10 cellular contexts compared by ENCODE assay signal in the genomic region with DNA sequence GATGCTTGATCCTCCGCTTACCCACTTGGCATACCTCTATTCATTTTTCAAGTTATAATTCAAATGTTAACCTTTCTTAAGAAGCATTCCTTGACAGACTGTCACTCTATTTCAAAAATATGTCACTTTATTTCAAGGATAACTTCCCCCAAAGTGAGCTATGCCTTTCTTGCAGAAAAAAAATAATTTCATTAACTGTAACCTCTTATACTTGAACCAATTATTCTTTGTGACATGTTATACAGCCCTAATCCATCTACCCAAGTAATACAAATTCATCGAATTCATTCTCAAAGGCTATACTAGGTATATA. TPM values are rescaled to one million over a fixed set of nuclear protein-coding genes. Genes with fewer than 3 reads are reported as not detected.
DNase-seq lines count a peak whose midpoint lies in the region; ATAC-seq and TF ChIP-seq lines count a peak whose summit lies in the region.
"Had no signal": no experiment of that assay in that cellular context is flagged by ENCODE, and none has a peak within 500 bp of the region (broad histone marks: within the 10 kb centered on the region; RNA-seq: fewer than 3 reads in every experiment).

No MANE protein-coding gene starts in this region.

- DNase-seq in hepatocyte (ENCODE audit: low spot score) (no peak), testis (no peak), middle frontal gyrus (ENCODE audit: extremely low spot score, low spot score) (no peak), T-helper 1 cell (no peak)
- DNase-seq in activated CD8-positive, alpha-beta memory T cell treated with anti-CD3 and anti-CD28 coated beads, Interleukin-2, amount 10 ng/mL, durations not matched to agents 7 days and 5 days = no peak
- DNase-seq: DND-41 had no signal

- no peaks in the 10 kb centered on the region for H3K9me2 ChIP-seq in hepatocyte (replicated peaks; ENCODE audit: insufficient read depth)

- H3K4me3 ChIP-seq in hepatocyte (no peak overlapping the region), mucosa of rectum (ENCODE audit: low read length in 2 of 2) (no peak overlapping the region), testis (no peak overlapping the region)

- peak overlapping the region; percentile 88 for H3K27ac ChIP-seq in hepatocyte
- peak overlapping the region; percentile 29 to 61 for H3K27ac ChIP-seq in mucosa of rectum (ENCODE audit: low read depth in 2 of 2, low read length in 2 of 2)
- no peak overlapping the region for H3K27ac ChIP-seq in testis

- intact Hi-C loops in testis (cut with DNase I; ENCODE audit: low total_unique reads) = no loop called here

- H3K4me3 Mint-ChIP-seq in brain = peak overlapping the region in 1 of 5 experiments; percentile 15
- no peak overlapping the region for H3K4me3 Mint-ChIP-seq in activated CD8-positive, alpha-beta memory T cell treated with anti-CD3 and anti-CD28 coated beads, Interleukin-2, amount 10 ng/mL, durations not matched to agents 7 days and 5 days
- H3K4me3 Mint-ChIP-seq: CD8-positive, alpha-beta T cell had no signal

- no peaks in the 10 kb centered on the region for H3K27me3 ChIP-seq in hepatocyte
- no peaks in the 10 kb centered on the region for H3K27me3 ChIP-seq in mucosa of rectum (ENCODE audit: control insufficient read depth in 2 of 2, insufficient read depth in 2 of 2, low read length in 2 of 2)
- H3K27me3 ChIP-seq in testis = no peaks in the 10 kb centered on the region

- H3K9me3 ChIP-seq in hepatocyte (ENCODE audit: low read depth) = no peaks in the 10 kb centered on the region
- no peaks in the 10 kb centered on the region for H3K9me3 ChIP-seq in mucosa of rectum (ENCODE audit: control insufficient read depth in 2 of 2, low read length in 2 of 2)
- H3K9me3 ChIP-seq in testis = no peaks in the 10 kb centered on the region

- H3K9me3 Mint-ChIP-seq in brain = no peaks in the 10 kb centered on the region
- no peaks in the 10 kb centered on the region for H3K9me3 Mint-ChIP-seq in activated CD8-positive, alpha-beta memory T cell treated with anti-CD3 and anti-CD28 coated beads, Interleukin-2, amount 10 ng/mL, durations not matched to agents 7 days and 5 days (ENCODE audit: low read depth)
- H3K9me3 Mint-ChIP-seq: CD14-positive monocyte; CD8-positive, alpha-beta T cell had no signal

- no peak for ATAC-seq in activated CD8-positive, alpha-beta memory T cell treated with anti-CD3 and anti-CD28 coated beads, Interleukin-2, amount 10 ng/mL, durations not matched to agents 7 days and 5 days
- ATAC-seq: CD8-positive, alpha-beta T cell had no signal

- no peak overlapping the region for H3K9ac ChIP-seq in mucosa of rectum (ENCODE audit: low read depth in 1 of 2, low read length in 2 of 2)

- no peak for TF ChIP-seq POLR2A in testis (IDR thresholded peaks at IDR 0.05)

- TF ChIP-seq CTCF in brain (conservative IDR thresholded peaks at IDR 0.05) (no peak), hepatocyte (IDR thresholded peaks at IDR 0.05; ENCODE audit: poor library complexity) (no peak), testis (IDR thresholded peaks at IDR 0.05) (no peak)

- no peaks in the 10 kb centered on the region for H3K27me3 Mint-ChIP-seq in brain
- H3K27me3 Mint-ChIP-seq in activated CD8-positive, alpha-beta memory T cell treated with anti-CD3 and anti-CD28 coated beads, Interleukin-2, amount 10 ng/mL, durations not matched to agents 7 days and 5 days = peaks cover 30% of the 10 kb centered on the region

- no peaks in the 10 kb centered on the region for H4K20me1 ChIP-seq in hepatocyte (ENCODE audit: insufficient read depth, poor library complexity, severe bottlenecking)

- H3K4me1 ChIP-seq in hepatocyte (ENCODE audit: insufficient read depth) = peaks cover 36% of the 10 kb centered on the region
- H3K4me1 ChIP-seq in mucosa of rectum (ENCODE audit: control insufficient read depth in 2 of 2, insufficient read depth in 2 of 2, low read length in 2 of 2) = peaks cover 14 to 27% of the 10 kb centered on the region in 2 donors
- H3K4me1 ChIP-seq in testis = no peaks in the 10 kb centered on the region

- WGBS in hepatocyte (ENCODE audit: low lambda C conversion rate, missing lambda C conversion rate) = 97% methylated on average over 2 of the region's 2 CpGs
- WGBS in testis, 2 donors = 93 to 99% methylated on average over 2 of the region's 2 CpGs

- CTCF ChIA-PET in activated CD8-positive, alpha-beta memory T cell treated with anti-CD3 and anti-CD28 coated beads, Interleukin-2, amount 10 ng/mL, durations not matched to agents 7 days and 5 days (lab: Charles Lee) = interaction anchor here (0.5 to 5.7 kb wide), 19 partner anchors 9 to 392 kb away, joined by 3 to 41 read pairs (median 5); a partner anchor contains a TSS

- H3K36me3 ChIP-seq in hepatocyte (replicated peaks; ENCODE audit: insufficient read depth, low read depth) (no peaks in the 10 kb centered on the region), mucosa of rectum (ENCODE audit: control insufficient read depth in 2 of 2, insufficient read depth in 2 of 2, low read length in 2 of 2) (no peaks in the 10 kb centered on the region), testis (ENCODE audit: low read depth, missing control alignments) (no peaks in the 10 kb centered on the region)

- no peak overlapping the region for H2AFZ ChIP-seq in hepatocyte

- peaks cover 38% of the 10 kb centered on the region for H3K79me2 ChIP-seq in hepatocyte

- H3K36me3 Mint-ChIP-seq in brain = no peaks in the 10 kb centered on the region
- H3K36me3 Mint-ChIP-seq in activated CD8-positive, alpha-beta memory T cell treated with anti-CD3 and anti-CD28 coated beads, Interleukin-2, amount 10 ng/mL, durations not matched to agents 7 days and 5 days = no peaks in the 10 kb centered on the region
- H3K36me3 Mint-ChIP-seq: CD14-positive monocyte; CD8-positive, alpha-beta T cell had no signal

- H3K4me1 Mint-ChIP-seq in brain = peaks cover 78% of the 10 kb centered on the region
- no peaks in the 10 kb centered on the region for H3K4me1 Mint-ChIP-seq in activated CD8-positive, alpha-beta memory T cell treated with anti-CD3 and anti-CD28 coated beads, Interleukin-2, amount 10 ng/mL, durations not matched to agents 7 days and 5 days

- peak overlapping the region; percentile 59 for H3K4me2 ChIP-seq in hepatocyte

- H3K27ac Mint-ChIP-seq in brain = peak overlapping the region in 4 of 5 experiments; percentile 56 to 90 (median 66)
- no peak overlapping the region for H3K27ac Mint-ChIP-seq in activated CD8-positive, alpha-beta memory T cell treated with anti-CD3 and anti-CD28 coated beads, Interleukin-2, amount 10 ng/mL, durations not matched to agents 7 days and 5 days
- H3K27ac Mint-ChIP-seq: CD8-positive, alpha-beta T cell had no signal

RNA-seq across cellular contexts. Expression of a gene that starts 9.3 kb away (rescaled TPM):
- 18.2 TPM for polyA plus RNA-seq in brain (ENCODE audit: insufficient read depth, low read depth, low replicate concordance)
- 58.0 and 58.3 TPM in 2 replicates for total RNA-seq in hepatocyte
- polyA plus RNA-seq in hepatocyte = 39.0 and 43.7 TPM in 2 replicates
- total RNA-seq in testis = 1 to 10 TPM; 2.5 to 2.6 TPM
- 2.7 TPM for polyA plus RNA-seq in testis (ENCODE audit: insufficient read depth, low read depth, low replicate concordance)
- total RNA-seq in activated CD8-positive, alpha-beta memory T cell treated with anti-CD3 and anti-CD28 coated beads, Interleukin-2, amount 10 ng/mL, durations not matched to agents 7 days and 5 days = under 1 TPM; 0.20 to 0.35 TPM
- total RNA-seq: CD8-positive, alpha-beta T cell had no signal

Comparison
In these comparisons a context has a peak if more than half of its experiments do, and no peak if none do; other contexts are left out.
1. H3K27ac ChIP-seq: peak in hepatocyte (single experiment) and mucosa of rectum (2 of 2); none in testis (0 of 2).
2. RNA of a gene that starts 9.3 kb away (total RNA-seq): 58.0 to 58.3 TPM in hepatocyte; 2.5 to 2.6 TPM in testis and 0.20 to 0.35 TPM in activated CD8-positive, alpha-beta memory T cell treated with anti-CD3 and anti-CD28 coated beads, Interleukin-2, amount 10 ng/mL, durations not matched to agents 7 days and 5 days; every median in the first group is over 10 times any median in the second.